Comparison of ENCODE assay signal across 8 cellular contexts in genomic region chr16:28924762-28925385, GRCh38. TPM values are rescaled to one million over a fixed set of nuclear protein-coding genes. Genes with fewer than 3 reads are reported as not detected.
DNase-seq lines count a peak whose midpoint lies in the region; ATAC-seq and TF ChIP-seq lines count a peak whose summit lies in the region.

A gene with protein sequence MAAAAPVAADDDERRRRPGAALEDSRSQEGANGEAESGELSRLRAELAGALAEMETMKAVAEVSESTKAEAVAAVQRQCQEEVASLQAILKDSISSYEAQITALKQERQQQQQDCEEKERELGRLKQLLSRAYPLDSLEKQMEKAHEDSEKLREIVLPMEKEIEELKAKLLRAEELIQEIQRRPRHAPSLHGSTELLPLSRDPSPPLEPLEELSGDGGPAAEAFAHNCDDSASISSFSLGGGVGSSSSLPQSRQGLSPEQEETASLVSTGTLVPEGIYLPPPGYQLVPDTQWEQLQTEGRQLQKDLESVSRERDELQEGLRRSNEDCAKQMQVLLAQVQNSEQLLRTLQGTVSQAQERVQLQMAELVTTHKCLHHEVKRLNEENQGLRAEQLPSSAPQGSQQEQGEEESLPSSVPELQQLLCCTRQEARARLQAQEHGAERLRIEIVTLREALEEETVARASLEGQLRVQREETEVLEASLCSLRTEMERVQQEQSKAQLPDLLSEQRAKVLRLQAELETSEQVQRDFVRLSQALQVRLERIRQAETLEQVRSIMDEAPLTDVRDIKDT (minus strand): TSS chr16:28925238. CDS start chr16:28925163, 75 bp downstream.

- peak; percentile 99 for DNase-seq in AG20443 (ENCODE audit: low spot score)
- DNase-seq in GM19238 (ENCODE audit: insufficient read length, low spot score) = peak; percentile 94
- DNase-seq in NCI-H460 (ENCODE audit: extremely low read depth, low read depth) = peak; percentile 89
- peak; percentile 99 for DNase-seq in activated CD4-positive, alpha-beta T cell treated with anti-CD3 and anti-CD28 coated beads for 36 hours
- DNase-seq in chondrocyte (ENCODE audit: low spot score) = no peak
- DNase-seq in kidney epithelial cell (ENCODE audit: low read depth) = no peak
- DNase-seq in stimulated activated CD4-positive, alpha-beta T cell treated with anti-CD3 and anti-CD28 coated beads, Interleukin-15, amount 100 ng/mL, for 48 hours (ENCODE audit: low read depth in 2 of 2) = peak; percentile 92 to 97

- ATAC-seq in HG03432 (IDR thresholded peaks at IDR 0.05; ENCODE audit: unreplicated experiment) = peak; percentile 64
- peak; percentile 93 for ATAC-seq in activated CD4-positive, alpha-beta T cell treated with anti-CD3 and anti-CD28 coated beads for 36 hours

- H3K36me3 Mint-ChIP-seq in activated CD4-positive, alpha-beta T cell treated with anti-CD3 and anti-CD28 coated beads for 36 hours (ENCODE audit: low read depth) = peaks cover 4% of the 10 kb centered on the region
- H3K36me3 Mint-ChIP-seq in chondrocyte (ENCODE audit: low read depth) = peaks cover 5% of the 10 kb centered on the region

- POLR2A ChIA-PET in activated CD4-positive, alpha-beta T cell treated with anti-CD3 and anti-CD28 coated beads for 36 hours (lab: Charles Lee) = no interaction called here

- H3K27me3 Mint-ChIP-seq in activated CD4-positive, alpha-beta T cell treated with anti-CD3 and anti-CD28 coated beads for 36 hours = no peaks in the 10 kb centered on the region
- H3K27me3 Mint-ChIP-seq in chondrocyte (ENCODE audit: low read depth) = no peaks in the 10 kb centered on the region

- H3K4me3 ChIP-seq in kidney epithelial cell (ENCODE audit: low read depth, low read length) = peak within 1 kb of the TSS; percentile 91

- H3K27me3 ChIP-seq in kidney epithelial cell (ENCODE audit: control insufficient read depth, insufficient read depth, low read length) = no peaks in the 10 kb centered on the region

- H3K4me3 Mint-ChIP-seq in activated CD4-positive, alpha-beta T cell treated with anti-CD3 and anti-CD28 coated beads for 36 hours = peak within 1 kb of the TSS; percentile 87
- peak within 1 kb of the TSS; percentile 91 for H3K4me3 Mint-ChIP-seq in chondrocyte (ENCODE audit: unreplicated experiment)

- peak within 1 kb of the TSS; percentile 96 for H3K27ac Mint-ChIP-seq in activated CD4-positive, alpha-beta T cell treated with anti-CD3 and anti-CD28 coated beads for 36 hours
- peak within 1 kb of the TSS; percentile 99 for H3K27ac Mint-ChIP-seq in chondrocyte (ENCODE audit: unreplicated experiment)

- intact Hi-C loops in activated CD4-positive, alpha-beta T cell treated with anti-CD3 and anti-CD28 coated beads for 36 hours (cut with DNase I, micrococcal nuclease) = loop anchor here (1.0 to 10.0 kb wide), 12 partner anchors 11 to 1140 kb away; partner anchors contain the start of genes SH2B1 (in 2 of the 2), ALDOA (in 1 of the 2), ATP2A1 (in 1 of the 2) and NFATC2IP (in 1 of the 2)

- peaks cover 14% of the 10 kb centered on the region for H3K4me1 Mint-ChIP-seq in activated CD4-positive, alpha-beta T cell treated with anti-CD3 and anti-CD28 coated beads for 36 hours
- H3K4me1 Mint-ChIP-seq in chondrocyte (ENCODE audit: low read depth) = peaks cover 18% of the 10 kb centered on the region

- CTCF ChIA-PET in activated CD4-positive, alpha-beta T cell treated with anti-CD3 and anti-CD28 coated beads for 36 hours (lab: Charles Lee) = no interaction called here

- H3K36me3 ChIP-seq in kidney epithelial cell (ENCODE audit: control insufficient read depth, insufficient read depth, low read length) = no peaks in the 10 kb centered on the region

- TF ChIP-seq CTCF in chondrocyte (IDR thresholded peaks at IDR 0.05) = no peak
- TF ChIP-seq CTCF in kidney epithelial cell (IDR thresholded peaks at IDR 0.05; ENCODE audit: insufficient read depth, low read length, poor library complexity, severe bottlenecking) = no peak

- H3K9me3 Mint-ChIP-seq in activated CD4-positive, alpha-beta T cell treated with anti-CD3 and anti-CD28 coated beads for 36 hours (ENCODE audit: low read depth) = no peaks in the 10 kb centered on the region
- H3K9me3 Mint-ChIP-seq in chondrocyte (ENCODE audit: low read depth) = no peaks in the 10 kb centered on the region

RNA-seq across cellular contexts. Expression of the gene that starts here (rescaled TPM):
- 7.6 and 9.7 TPM in 2 replicates for total RNA-seq in NCI-H460 (2014; rRNA removed; shearing (Covaris generic))
- 39.6 and 76.6 TPM in 2 replicates for polyA plus RNA-seq in NCI-H460 (2014; cell fraction: nucleus; rRNA removed)
- total RNA-seq in activated CD4-positive, alpha-beta T cell treated with anti-CD3 and anti-CD28 coated beads for 36 hours = 10 to 100 TPM in 1 of 2 experiments, 1 to 10 TPM in 1; 8.1 to 12.9 TPM
- total RNA-seq in chondrocyte (20.1 to 24.6 TPM (median 22.4 TPM) in 3 replicates), kidney epithelial cell (38.3 and 44.6 TPM in 2 replicates)

Comparison
In these comparisons a context has a peak if more than half of its experiments do, and no peak if none do; other contexts are left out.
1. DNase-seq: peak in AG20443 (single experiment), GM19238 (single experiment), NCI-H460 (single experiment), activated CD4-positive, alpha-beta T cell treated with anti-CD3 and anti-CD28 coated beads for 36 hours (single experiment) and stimulated activated CD4-positive, alpha-beta T cell treated with anti-CD3 and anti-CD28 coated beads, Interleukin-15, amount 100 ng/mL, for 48 hours (2 of 2); none in chondrocyte (single experiment) and kidney epithelial cell (single experiment).